10 cellular contexts compared by ENCODE assay signal in the genomic region with DNA sequence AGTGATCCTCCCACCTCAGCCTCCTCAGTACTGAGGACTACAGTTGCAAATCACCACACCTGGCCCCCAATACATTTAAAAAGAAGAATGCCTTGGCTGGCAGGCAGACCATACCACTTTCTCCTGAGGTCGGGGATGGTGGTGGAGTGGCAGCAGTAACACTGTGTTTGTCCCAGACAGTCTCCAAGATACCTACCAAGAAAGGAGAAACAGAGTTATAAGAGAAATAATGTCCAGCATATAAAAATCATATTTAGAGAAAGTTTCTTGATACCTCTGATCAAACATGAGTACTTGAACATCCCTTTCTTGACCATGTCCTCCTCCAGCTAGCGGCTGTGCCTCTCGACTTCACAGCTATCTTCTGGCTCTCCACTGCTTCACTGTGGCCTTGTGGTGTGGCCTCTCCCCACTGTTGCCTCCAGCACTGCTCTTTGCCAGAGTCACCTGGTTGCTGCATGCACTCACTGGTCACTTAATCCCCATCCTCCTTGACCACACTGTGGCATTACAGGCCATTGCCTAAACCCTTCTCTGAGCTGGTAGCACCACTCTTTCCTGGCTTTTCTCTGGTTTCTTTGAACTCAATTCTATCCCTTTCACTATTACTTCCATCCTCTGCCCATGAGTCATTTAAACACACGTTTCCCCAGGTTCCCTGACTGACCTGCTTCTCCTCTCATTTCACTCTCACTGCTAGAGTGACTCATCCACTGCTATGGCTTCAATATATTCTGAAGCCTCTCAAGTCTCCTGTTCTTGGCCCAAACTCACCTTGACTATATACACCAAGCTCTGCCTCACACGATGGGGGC. TPM values are rescaled to one million over a fixed set of nuclear protein-coding genes. Genes with fewer than 3 reads are reported as not detected.
DNase-seq lines count a peak whose midpoint lies in the region; ATAC-seq and TF ChIP-seq lines count a peak whose summit lies in the region.
"Had no signal": no experiment of that assay in that cellular context is flagged by ENCODE, and none has a peak within 500 bp of the region (broad histone marks: within the 10 kb centered on the region; RNA-seq: fewer than 3 reads in every experiment).

No MANE protein-coding gene starts in this region.

- peaks cover 13% of the 10 kb centered on the region for H3K36me3 ChIP-seq in smooth muscle cell (ENCODE audit: low read depth)

- peaks cover 51% of the 10 kb centered on the region for H3K36me3 Mint-ChIP-seq in activated CD8-positive, alpha-beta memory T cell treated with anti-CD3 and anti-CD28 coated beads, Interleukin-2, amount 10 ng/mL, durations not matched to agents 7 days and 5 days
- H3K36me3 Mint-ChIP-seq in T-cell = peaks cover 47% of the 10 kb centered on the region

- H3K79me2 ChIP-seq in smooth muscle cell (ENCODE audit: low read depth) = peaks cover 26% of the 10 kb centered on the region

- no peaks in the 10 kb centered on the region for H3K4me1 ChIP-seq in smooth muscle cell (ENCODE audit: low read depth)

- peak; percentile 49 for DNase-seq in activated CD8-positive, alpha-beta memory T cell treated with anti-CD3 and anti-CD28 coated beads, Interleukin-2, amount 10 ng/mL, durations not matched to agents 7 days and 5 days
- no peak for DNase-seq in activated CD8-positive, alpha-beta memory T cell treated with anti-CD3 and anti-CD28 coated beads for 24 hours
- DNase-seq in T-cell (no peak), epithelial cell of prostate (ENCODE audit: low read depth, low spot score) (peak; percentile 36), smooth muscle cell (lab: John Stamatoyannopoulos, UW; ENCODE audit: unreplicated experiment) (no peak), GDM1 (lab: John Stamatoyannopoulos, UW) (no peak), AML-193 (lab: John Stamatoyannopoulos, UW) (no peak)
- no peak for DNase-seq in activated effector memory CD4-positive, alpha-beta T cell treated with anti-CD3 and anti-CD28 coated beads, Interleukin-2, amount 50 U/mL, for 16 hours
- DNase-seq: NCI-H510A, T-helper 9 cell had no signal

- peak; percentile 63 for ATAC-seq in activated CD8-positive, alpha-beta memory T cell treated with anti-CD3 and anti-CD28 coated beads, Interleukin-2, amount 10 ng/mL, durations not matched to agents 7 days and 5 days
- no peak for ATAC-seq in T-cell (replicated peaks in 1 of 4)

- H3K27ac ChIP-seq in epithelial cell of prostate = no peak overlapping the region
- H3K27ac ChIP-seq in smooth muscle cell (ENCODE audit: low read depth) = peak overlapping the region; percentile 61

- no peaks in the 10 kb centered on the region for H3K9me3 Mint-ChIP-seq in activated CD8-positive, alpha-beta memory T cell treated with anti-CD3 and anti-CD28 coated beads, Interleukin-2, amount 10 ng/mL, durations not matched to agents 7 days and 5 days (ENCODE audit: low read depth)
- H3K9me3 Mint-ChIP-seq in T-cell = no peaks in the 10 kb centered on the region

- no peak overlapping the region for H3K4me2 ChIP-seq in smooth muscle cell

- no peak overlapping the region for H3K9ac ChIP-seq in smooth muscle cell (ENCODE audit: low read depth)

- H3K4me3 Mint-ChIP-seq in activated CD8-positive, alpha-beta memory T cell treated with anti-CD3 and anti-CD28 coated beads, Interleukin-2, amount 10 ng/mL, durations not matched to agents 7 days and 5 days = no peak overlapping the region
- peak overlapping the region in 1 of 3 donors; percentile 34 for H3K4me3 Mint-ChIP-seq in T-cell

- POLR2A ChIA-PET in T-cell (lab: Charles Lee) = no interaction called here

- H3F3A ChIP-seq in smooth muscle cell (ENCODE audit: low read depth) = peaks cover 11% of the 10 kb centered on the region

- peaks cover 70% of the 10 kb centered on the region for H3K4me1 Mint-ChIP-seq in activated CD8-positive, alpha-beta memory T cell treated with anti-CD3 and anti-CD28 coated beads, Interleukin-2, amount 10 ng/mL, durations not matched to agents 7 days and 5 days
- peaks cover 71 to 86% (median 83%) of the 10 kb centered on the region in 3 donors for H3K4me1 Mint-ChIP-seq in T-cell

- no peak overlapping the region for H3K4me3 ChIP-seq in smooth muscle cell

- peaks cover 71% of the 10 kb centered on the region for H4K20me1 ChIP-seq in smooth muscle cell (ENCODE audit: low read depth)

- H3K27me3 ChIP-seq in smooth muscle cell (ENCODE audit: low read depth) = no peaks in the 10 kb centered on the region

- H3K27ac Mint-ChIP-seq in activated CD8-positive, alpha-beta memory T cell treated with anti-CD3 and anti-CD28 coated beads, Interleukin-2, amount 10 ng/mL, durations not matched to agents 7 days and 5 days = peak overlapping the region; percentile 75
- H3K27ac Mint-ChIP-seq in T-cell = peak overlapping the region; percentile 88 to 90

- TF ChIP-seq CTCF in smooth muscle cell (IDR thresholded peaks at IDR 0.05; ENCODE audit: borderline replicate concordance, insufficient read depth, poor library complexity, severe bottlenecking) = no peak

- 75% methylated on average over 5 of the region's 5 CpGs for WGBS in smooth muscle cell (ENCODE audit: low lambda C conversion rate)

- H3K9me3 ChIP-seq in smooth muscle cell (replicated peaks; ENCODE audit: low read depth) = no peaks in the 10 kb centered on the region

- CTCF ChIA-PET in activated CD8-positive, alpha-beta memory T cell treated with anti-CD3 and anti-CD28 coated beads, Interleukin-2, amount 10 ng/mL, durations not matched to agents 7 days and 5 days (lab: Charles Lee) = interaction anchor here (1.0 to 2.3 kb wide), 2 partner anchors 26 kb away, joined by 4 to 5 read pairs; no protein-coding TSS in a partner anchor
- CTCF ChIA-PET in T-cell (lab: Charles Lee) = no interaction called here

- H2AFZ ChIP-seq in smooth muscle cell (ENCODE audit: low read depth) = no peak overlapping the region

- no peaks in the 10 kb centered on the region for H3K27me3 Mint-ChIP-seq in activated CD8-positive, alpha-beta memory T cell treated with anti-CD3 and anti-CD28 coated beads, Interleukin-2, amount 10 ng/mL, durations not matched to agents 7 days and 5 days
- no peaks in the 10 kb centered on the region for H3K27me3 Mint-ChIP-seq in T-cell

RNA-seq across cellular contexts. Expression of gene XPO6, which starts 45.2 kb away (rescaled TPM):
- 100 to 1,000 TPM; 204 to 267 TPM for total RNA-seq in activated CD8-positive, alpha-beta memory T cell treated with anti-CD3 and anti-CD28 coated beads, Interleukin-2, amount 10 ng/mL, durations not matched to agents 7 days and 5 days
- total RNA-seq in T-cell (100 to 1,000 TPM; 355 to 403 (median 391) TPM), smooth muscle cell (49.8 and 82.1 TPM in 2 replicates)
- 39.2 and 42.1 TPM in 2 replicates for polyA plus RNA-seq in smooth muscle cell

Comparison
In these comparisons a context has a peak if more than half of its experiments do, and no peak if none do; other contexts are left out.
1. DNase-seq: peak in activated CD8-positive, alpha-beta memory T cell treated with anti-CD3 and anti-CD28 coated beads, Interleukin-2, amount 10 ng/mL, durations not matched to agents 7 days and 5 days (single experiment) and epithelial cell of prostate (single experiment); none in activated CD8-positive, alpha-beta memory T cell treated with anti-CD3 and anti-CD28 coated beads for 24 hours (single experiment), T-cell (0 of 34), smooth muscle cell (single experiment), GDM1 (single experiment), AML-193 (0 of 2) and activated effector memory CD4-positive, alpha-beta T cell treated with anti-CD3 and anti-CD28 coated beads, Interleukin-2, amount 50 U/mL, for 16 hours (single experiment).